Comparison of ENCODE assay signal across 17 cellular contexts in the genomic region with DNA sequence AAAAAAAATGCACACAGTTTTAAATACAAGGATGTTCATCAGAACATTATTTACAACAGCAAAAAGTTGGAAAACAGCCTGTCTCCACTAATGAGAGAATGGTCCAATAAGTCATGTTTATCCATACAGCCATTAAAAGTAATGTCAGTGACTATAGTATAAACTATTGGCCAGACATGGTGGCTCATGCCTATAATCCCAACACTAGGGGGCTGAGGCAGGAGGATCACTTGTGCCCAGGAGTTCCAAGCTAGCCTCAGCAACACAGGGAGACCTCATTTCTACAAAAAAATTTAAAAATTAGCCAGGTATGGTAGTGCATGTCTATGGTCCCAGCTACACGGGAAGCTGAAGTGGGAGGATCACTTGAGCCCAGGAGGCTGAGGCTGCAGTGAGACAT. TPM values are rescaled to one million over a fixed set of nuclear protein-coding genes. Genes with fewer than 3 reads are reported as not detected.
DNase-seq lines count a peak whose midpoint lies in the region; ATAC-seq and TF ChIP-seq lines count a peak whose summit lies in the region.
"Had no signal": no experiment of that assay in that cellular context is flagged by ENCODE, and none has a peak within 500 bp of the region (broad histone marks: within the 10 kb centered on the region; RNA-seq: fewer than 3 reads in every experiment).

No MANE protein-coding gene starts in this region.

- no peak overlapping the region for H3K4me2 ChIP-seq in PC-3 (ENCODE audit: low read length)
- H3K4me2 ChIP-seq in osteoblast (ENCODE audit: insufficient read depth, low read length) = no peak overlapping the region
- H3K4me2 ChIP-seq: BLaER1 treated with 17β-estradiol and CSF1 and Interleukin-3, amounts not matched to agents 10 nM and 100 nM had no signal

- intact Hi-C loops in PC-3 (cut with micrococcal nuclease) = no loop called here

- H3K4me1 Mint-ChIP-seq in effector memory CD8-positive, alpha-beta T cell (ENCODE audit: low read depth in 2 of 2) = no peaks in the 10 kb centered on the region

- CTCF ChIA-PET in PC-3 (lab: Charles Lee) = no interaction called here

- no peak overlapping the region for H3K9ac ChIP-seq in PC-3 (ENCODE audit: low read length)
- H3K9ac ChIP-seq: BLaER1 treated with 17β-estradiol and CSF1 and Interleukin-3, amounts not matched to agents 10 nM and 100 nM had no signal

- no peak for DNase-seq in GM06990 (ENCODE audit: extremely low read depth, insufficient read length)
- no peak for DNase-seq in PC-3
- no peak for DNase-seq in effector memory CD8-positive, alpha-beta T cell
- peak; percentile 6 for DNase-seq in osteoblast (ENCODE audit: insufficient read length, low spot score, missing footprints)
- no peak for DNase-seq in superior temporal gyrus (ENCODE audit: extremely low spot score)
- DNase-seq in activated CD4-positive, alpha-beta T cell treated with anti-CD3 and anti-CD28 coated beads, Interleukin-2, amount 50 U/mL, for 48 hours = no peak
- DNase-seq in HPDE6-E6E7 (ENCODE audit: extremely low spot score) = no peak
- no peak for DNase-seq in T-helper 1 cell
- DNase-seq: H7, MV-4-11, NCI-H1417, NCI-H187 treated with DMSO at 0.1 percent for 48 hours, NCI-H446 treated with DMSO at 0.1 percent for 48 hours, RPMI8226, SIG-M5, T-helper 2 cell had no signal

- H2AFZ ChIP-seq in PC-3 (ENCODE audit: low read length) (no peak overlapping the region), osteoblast (ENCODE audit: low read length) (no peak overlapping the region)

- H4K20me1 ChIP-seq in PC-3 (ENCODE audit: low read length) (no peaks in the 10 kb centered on the region), osteoblast (ENCODE audit: insufficient read depth, low read length) (no peaks in the 10 kb centered on the region)

- no peaks in the 10 kb centered on the region for H3K27me3 ChIP-seq in GM06990 (replicated peaks; ENCODE audit: control insufficient read depth, insufficient read depth, low read length)
- H3K27me3 ChIP-seq in PC-3 (ENCODE audit: low read length) = no peaks in the 10 kb centered on the region
- no peaks in the 10 kb centered on the region for H3K27me3 ChIP-seq in osteoblast (ENCODE audit: insufficient read depth, low read length)

- H3K4me3 Mint-ChIP-seq in effector memory CD8-positive, alpha-beta T cell = no peak overlapping the region

- TF ChIP-seq CTCF in GM06990 (IDR thresholded peaks at IDR 0.05; ENCODE audit: insufficient read depth, low read length, poor library complexity, severe bottlenecking) (peak; percentile 5), PC-3 (conservative IDR thresholded peaks at IDR 0.05; ENCODE audit: low read depth, low read length) (no peak), osteoblast (IDR thresholded peaks at IDR 0.05; ENCODE audit: extremely low read depth, low read depth, low read length) (peak; percentile 7)

- H3F3A ChIP-seq in PC-3 (ENCODE audit: low read length, unreplicated experiment) = no peaks in the 10 kb centered on the region

- H3K4me1 ChIP-seq in PC-3 (ENCODE audit: insufficient read depth, low read length) (no peaks in the 10 kb centered on the region), osteoblast (ENCODE audit: insufficient read depth, low read length) (no peaks in the 10 kb centered on the region)
- H3K4me1 ChIP-seq: BLaER1 treated with 17β-estradiol and CSF1 and Interleukin-3, amounts not matched to agents 10 nM and 100 nM had no signal

- POLR2A ChIA-PET in PC-3 (lab: Charles Lee; ENCODE audit: unreplicated experiment) = no interaction called here

- BruUV-seq in PC-3 (replicated peaks; lab: Mats Ljungman, UMichigan) = no TSS peak

- no peaks in the 10 kb centered on the region for H3K9me3 ChIP-seq in PC-3 (ENCODE audit: low read length)
- H3K9me3 ChIP-seq in osteoblast (ENCODE audit: low read depth, low read length) = no peaks in the 10 kb centered on the region
- H3K9me3 ChIP-seq: BLaER1 treated with 17β-estradiol and CSF1 and Interleukin-3, amounts not matched to agents 10 nM and 100 nM had no signal

- no peaks in the 10 kb centered on the region for H3K27me3 Mint-ChIP-seq in effector memory CD8-positive, alpha-beta T cell

- H3K27ac Mint-ChIP-seq in effector memory CD8-positive, alpha-beta T cell = peak overlapping the region; percentile 46 to 51

- no peaks in the 10 kb centered on the region for H3K36me3 ChIP-seq in GM06990 (ENCODE audit: control insufficient read depth, insufficient read depth, low read length)
- no peaks in the 10 kb centered on the region for H3K36me3 ChIP-seq in PC-3 (ENCODE audit: low read depth, low read length)
- no peaks in the 10 kb centered on the region for H3K36me3 ChIP-seq in osteoblast (ENCODE audit: insufficient read depth, low read length)

- H3K36me3 Mint-ChIP-seq in effector memory CD8-positive, alpha-beta T cell (ENCODE audit: insufficient read depth) = peaks cover 61% of the 10 kb centered on the region

- no peak overlapping the region for H3K4me3 ChIP-seq in GM06990 (replicated peaks; ENCODE audit: low read depth, low read length)
- no peak overlapping the region for H3K4me3 ChIP-seq in PC-3 (ENCODE audit: low read length)
- no peak overlapping the region for H3K4me3 ChIP-seq in osteoblast (ENCODE audit: insufficient read depth, low read length)
- H3K4me3 ChIP-seq: BLaER1 treated with 17β-estradiol and CSF1 and Interleukin-3, amounts not matched to agents 10 nM and 100 nM had no signal

- no peak overlapping the region for H3K27ac ChIP-seq in PC-3 (ENCODE audit: low read length)
- no peak overlapping the region for H3K27ac ChIP-seq in osteoblast (ENCODE audit: low read depth, low read length)
- H3K27ac ChIP-seq: BLaER1 treated with 17β-estradiol and CSF1 and Interleukin-3, amounts not matched to agents 10 nM and 100 nM had no signal

- H3K9me2 ChIP-seq in PC-3 (replicated peaks; ENCODE audit: low read length) = no peaks in the 10 kb centered on the region

- H3K9me3 Mint-ChIP-seq in effector memory CD8-positive, alpha-beta T cell = no peaks in the 10 kb centered on the region

- H3K79me2 ChIP-seq in PC-3 (ENCODE audit: low read length) (no peaks in the 10 kb centered on the region), osteoblast (ENCODE audit: insufficient read depth, low read length) (no peaks in the 10 kb centered on the region)

- 0 out of 2 replicates have a peak, but pooled peaks have one; percentile 35 for ATAC-seq in PC-3
- ATAC-seq in effector memory CD8-positive, alpha-beta T cell (replicated peaks) = no peak

RNA-seq across cellular contexts. Expression of gene IL13RA1, which starts 48.1 kb away (rescaled TPM):
- total RNA-seq in PC-3 (2014; rRNA removed) = 33.4 and 33.5 TPM in 2 replicates
- total RNA-seq in osteoblast = 81.4 and 108 TPM in 2 replicates
